In the genomic region with DNA sequence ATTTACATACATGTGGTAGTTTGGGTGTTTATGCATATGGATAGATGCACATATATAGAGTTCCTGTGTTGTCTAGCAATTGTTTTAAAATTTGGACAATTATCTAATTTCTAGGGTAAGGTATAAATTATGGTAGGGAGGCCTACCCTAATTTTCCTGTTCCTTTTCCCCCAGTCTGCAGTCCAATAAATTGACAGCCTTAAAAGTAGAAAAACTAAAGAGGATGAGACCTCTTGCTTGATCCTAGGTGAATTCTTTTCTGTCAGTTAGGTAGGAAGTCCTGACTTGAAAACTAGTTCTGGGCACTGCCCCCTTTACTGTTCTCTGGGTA, we compare ENCODE assay signal across 8 cellular contexts. TPM values are rescaled to one million over a fixed set of nuclear protein-coding genes. Genes with fewer than 3 reads are reported as not detected.
A peak's percentile ranks its signal among the peaks of the same experiment; 100 is the strongest.
DNase-seq lines count a peak whose midpoint lies in the region; ATAC-seq and TF ChIP-seq lines count a peak whose summit lies in the region.

No MANE protein-coding gene starts in this region.

- no peaks in the 10 kb centered on the region for H3K27me3 Mint-ChIP-seq in activated naive CD4-positive, alpha-beta T cell treated with anti-CD3 and anti-CD28 coated beads for 36 hours (ENCODE audit: low read depth)
- no peaks in the 10 kb centered on the region for H3K27me3 Mint-ChIP-seq in type B pancreatic cell

- H3K4me3 ChIP-seq in adipocyte (ENCODE audit: low read length) (no peak overlapping the region), mononuclear cell (ENCODE audit: low read length) (peak overlapping the region; percentile 99)

- no peak for ATAC-seq in HG03521 (IDR thresholded peaks at IDR 0.05; ENCODE audit: unreplicated experiment)

- peak overlapping the region; percentile 73 for H3K9ac ChIP-seq in adipocyte (ENCODE audit: low read length)

- peak overlapping the region; percentile 97 for H3K27ac Mint-ChIP-seq in activated naive CD4-positive, alpha-beta T cell treated with anti-CD3 and anti-CD28 coated beads for 36 hours
- H3K27ac Mint-ChIP-seq in type B pancreatic cell, result peak overlapping the region; percentile 93

- H3K36me3 Mint-ChIP-seq in activated naive CD4-positive, alpha-beta T cell treated with anti-CD3 and anti-CD28 coated beads for 36 hours (ENCODE audit: low read depth), result peaks cover 27% of the 10 kb centered on the region
- peaks cover 24% of the 10 kb centered on the region for H3K36me3 Mint-ChIP-seq in type B pancreatic cell

- no peak for DNase-seq in activated naive CD4-positive, alpha-beta T cell treated with anti-CD3 and anti-CD28 coated beads for 36 hours
- no peak for DNase-seq in activated naive CD4-positive, alpha-beta T cell treated with Interleukin-2 at 50 U/mL for 16 hours
- DNase-seq in adipocyte (ENCODE audit: low read depth) (no peak), type B pancreatic cell (ENCODE audit: extremely low spot score, unreplicated experiment) (no peak)
- no peak for DNase-seq in stimulated activated CD4-positive, alpha-beta T cell treated with anti-CD3 and anti-CD28 coated beads, Interleukin-2, amount 100 ng/mL, for 24 hours
- DNase-seq in activated CD4-positive, alpha-beta T cell treated with anti-CD3 and anti-CD28 coated beads for 48 hours, result no peak

- no peaks in the 10 kb centered on the region for H3K9me3 Mint-ChIP-seq in activated naive CD4-positive, alpha-beta T cell treated with anti-CD3 and anti-CD28 coated beads for 36 hours
- no peaks in the 10 kb centered on the region for H3K9me3 Mint-ChIP-seq in type B pancreatic cell

- intact Hi-C loops in activated naive CD4-positive, alpha-beta T cell treated with anti-CD3 and anti-CD28 coated beads for 36 hours (cut with micrococcal nuclease), result loop anchor here (2.0 to 5.0 kb wide), 2 partner anchors 184 to 233 kb away; no protein-coding TSS in a partner anchor

- peaks cover 30% of the 10 kb centered on the region for H3K4me1 ChIP-seq in adipocyte (ENCODE audit: control insufficient read depth, insufficient read depth, low read length)
- peaks cover 41% of the 10 kb centered on the region for H3K4me1 ChIP-seq in mononuclear cell (ENCODE audit: insufficient read depth, low read length)

- H3K4me3 Mint-ChIP-seq in activated naive CD4-positive, alpha-beta T cell treated with anti-CD3 and anti-CD28 coated beads for 36 hours, result peak overlapping the region; percentile 84
- peak overlapping the region; percentile 83 for H3K4me3 Mint-ChIP-seq in type B pancreatic cell

- H3K27me3 ChIP-seq in adipocyte (replicated peaks; ENCODE audit: control insufficient read depth, insufficient read depth, low read length), result no peaks in the 10 kb centered on the region
- H3K27me3 ChIP-seq in mononuclear cell (ENCODE audit: insufficient read depth, low read length), result no peaks in the 10 kb centered on the region

- H3K4me1 Mint-ChIP-seq in activated naive CD4-positive, alpha-beta T cell treated with anti-CD3 and anti-CD28 coated beads for 36 hours (ENCODE audit: low read depth), result peaks cover 41% of the 10 kb centered on the region
- peaks cover 21% of the 10 kb centered on the region for H3K4me1 Mint-ChIP-seq in type B pancreatic cell (ENCODE audit: unreplicated experiment)

- H3K36me3 ChIP-seq in adipocyte (ENCODE audit: control insufficient read depth, insufficient read depth, low read length, severe bottlenecking), result peaks cover 7% of the 10 kb centered on the region

- CTCF ChIA-PET in activated naive CD4-positive, alpha-beta T cell treated with anti-CD3 and anti-CD28 coated beads for 36 hours (lab: Charles Lee), result interaction anchor here (1.0 to 1.6 kb wide), 5 partner anchors 9 to 228 kb away, joined by 3 to 7 read pairs (median 3); no protein-coding TSS in a partner anchor

- no peak for TF ChIP-seq CTCF in type B pancreatic cell (conservative IDR thresholded peaks at IDR 0.05)

- H3K9me3 ChIP-seq in adipocyte (ENCODE audit: control insufficient read depth, low read length) (no peaks in the 10 kb centered on the region), mononuclear cell (ENCODE audit: low read depth, low read length) (no peaks in the 10 kb centered on the region)

RNA-seq across cellular contexts. Expression of a gene that starts 2.1 kb away (rescaled TPM):
- total RNA-seq in activated naive CD4-positive, alpha-beta T cell treated with anti-CD3 and anti-CD28 coated beads for 36 hours, result 10 to 100 TPM; 35.9 to 39.1 TPM
- 268 TPM for total RNA-seq in mononuclear cell
- 49.6 and 85.5 TPM in 2 replicates for total RNA-seq in type B pancreatic cell (ENCODE audit: low replicate concordance)

RNA-seq across cellular contexts. Expression of a gene that starts 19.1 kb away (rescaled TPM):
- total RNA-seq in activated naive CD4-positive, alpha-beta T cell treated with anti-CD3 and anti-CD28 coated beads for 36 hours, result 10 to 100 TPM; 17.1 to 18.5 TPM
- total RNA-seq in mononuclear cell, result 0.73 TPM
- total RNA-seq in type B pancreatic cell (ENCODE audit: low replicate concordance), result 1.6 and 3.6 TPM in 2 replicates
